ENCODE assay signal across 8 cellular contexts in genomic region chr18:55275042-55275897, GRCh38.
DNase-seq lines count a peak whose midpoint lies in the region; TF ChIP-seq lines count a peak whose summit lies in the region.

No MANE protein-coding gene starts in this region.

- H3K9me3 ChIP-seq in endodermal cell (ENCODE audit: control insufficient read depth, low read length), result no peaks in the 10 kb centered on the region
- H3K9me3 ChIP-seq in esophagus squamous epithelium, result no peaks in the 10 kb centered on the region

- no peak overlapping the region for H3K4me3 Mint-ChIP-seq in endodermal cell
- no peak overlapping the region for H3K4me3 Mint-ChIP-seq in activated naive CD4-positive, alpha-beta T cell treated with anti-CD3 and anti-CD28 coated beads, Interleukin-2, amount 10 ng/mL, durations not matched to agents 7 days and 5 days

- no peaks in the 10 kb centered on the region for H3K4me1 Mint-ChIP-seq in endodermal cell
- no peaks in the 10 kb centered on the region for H3K4me1 Mint-ChIP-seq in activated naive CD4-positive, alpha-beta T cell treated with anti-CD3 and anti-CD28 coated beads, Interleukin-2, amount 10 ng/mL, durations not matched to agents 7 days and 5 days

- no peak for TF ChIP-seq POLR2A in esophagus squamous epithelium (IDR thresholded peaks at IDR 0.05)

- H3K4me3 ChIP-seq in GM12865 (ENCODE audit: low read depth, low read length), result no peak overlapping the region
- no peak overlapping the region for H3K4me3 ChIP-seq in endodermal cell (ENCODE audit: low read length)
- no peak overlapping the region for H3K4me3 ChIP-seq in esophagus squamous epithelium

- H3K27me3 ChIP-seq in endodermal cell (ENCODE audit: control insufficient read depth, insufficient read depth, low read length, poor library complexity, severe bottlenecking) (no peaks in the 10 kb centered on the region), esophagus squamous epithelium (no peaks in the 10 kb centered on the region)

- H3K27ac Mint-ChIP-seq in endodermal cell, result no peak overlapping the region
- no peak overlapping the region for H3K27ac Mint-ChIP-seq in activated naive CD4-positive, alpha-beta T cell treated with anti-CD3 and anti-CD28 coated beads, Interleukin-2, amount 10 ng/mL, durations not matched to agents 7 days and 5 days

- TF ChIP-seq CTCF in GM12865 (IDR thresholded peaks at IDR 0.05; ENCODE audit: insufficient read depth, low read depth, low read length, missing control alignments), result peak; percentile 24
- peak; percentile 64 for TF ChIP-seq CTCF in endodermal cell (conservative IDR thresholded peaks at IDR 0.05)
- TF ChIP-seq CTCF in esophagus squamous epithelium (IDR thresholded peaks at IDR 0.05), result no peak

- no peak overlapping the region for H3K9ac ChIP-seq in endodermal cell (ENCODE audit: extremely low read depth, low read length, poor library complexity, severe bottlenecking)

- H3K27ac ChIP-seq in endodermal cell (ENCODE audit: low read depth, low read length), result no peak overlapping the region
- no peak overlapping the region for H3K27ac ChIP-seq in esophagus squamous epithelium

- peaks cover 25% of the 10 kb centered on the region for H3K36me3 Mint-ChIP-seq in endodermal cell (ENCODE audit: low read depth)
- H3K36me3 Mint-ChIP-seq in activated naive CD4-positive, alpha-beta T cell treated with anti-CD3 and anti-CD28 coated beads, Interleukin-2, amount 10 ng/mL, durations not matched to agents 7 days and 5 days, result no peaks in the 10 kb centered on the region

- H3K36me3 ChIP-seq in endodermal cell (ENCODE audit: control insufficient read depth, insufficient read depth, low read length) (peaks cover 16% of the 10 kb centered on the region), esophagus squamous epithelium (peaks cover 0 to 43% (median 0%) of the 10 kb centered on the region in 3 donors)

- no peaks in the 10 kb centered on the region for H3K9me3 Mint-ChIP-seq in endodermal cell
- no peaks in the 10 kb centered on the region for H3K9me3 Mint-ChIP-seq in activated naive CD4-positive, alpha-beta T cell treated with anti-CD3 and anti-CD28 coated beads, Interleukin-2, amount 10 ng/mL, durations not matched to agents 7 days and 5 days

- intact Hi-C loops in esophagus squamous epithelium (cut with DNase I), result no loop called here

- no peaks in the 10 kb centered on the region for H3K4me1 ChIP-seq in endodermal cell (ENCODE audit: control insufficient read depth, insufficient read depth, low read length)
- H3K4me1 ChIP-seq in esophagus squamous epithelium, result peaks cover 0 to 3% (median 0%) of the 10 kb centered on the region in 3 donors

- 78 to 89% methylated on average over 4 of the region's 5 CpGs for WGBS in endodermal cell (ENCODE audit: insufficient coverage in 1 of 2, insufficient read length in 1 of 2), 2 experiments
- WGBS in esophagus squamous epithelium, 2 donors, result 68 to 70% methylated on average over 5 of the region's 5 CpGs

- CTCF ChIA-PET in activated naive CD4-positive, alpha-beta T cell treated with anti-CD3 and anti-CD28 coated beads, Interleukin-2, amount 10 ng/mL, durations not matched to agents 7 days and 5 days (lab: Charles Lee), result interaction anchor here (1.4 to 1.8 kb wide), 2 partner anchors 14 to 37 kb away, joined by 4 to 7 read pairs; no protein-coding TSS in a partner anchor

- no peaks in the 10 kb centered on the region for H3K27me3 Mint-ChIP-seq in endodermal cell (ENCODE audit: insufficient read depth)
- no peaks in the 10 kb centered on the region for H3K27me3 Mint-ChIP-seq in activated naive CD4-positive, alpha-beta T cell treated with anti-CD3 and anti-CD28 coated beads, Interleukin-2, amount 10 ng/mL, durations not matched to agents 7 days and 5 days

- DNase-seq in GM12865 (ENCODE audit: low read depth), result peak; percentile 50
- peak; percentile 57 for DNase-seq in NAMALWA (ENCODE audit: low spot score)
- no peak for DNase-seq in endodermal cell
- DNase-seq in pons (ENCODE audit: low spot score), result peak; percentile 70
- DNase-seq in ecto neural progenitor cell (ENCODE audit: low spot score), result no peak
- no peak for DNase-seq in activated naive CD4-positive, alpha-beta T cell treated with anti-CD3 and anti-CD28 coated beads, Interleukin-2, amount 10 ng/mL, durations not matched to agents 7 days and 5 days
- no peak for DNase-seq in esophagus squamous epithelium (lab: John Stamatoyannopoulos, UW)
- DNase-seq in effector CD8-positive, alpha-beta T cell (lab: John Stamatoyannopoulos, UW), result no peak

Comparison
In these comparisons a context has a peak if more than half of its experiments do, and no peak if none do; other contexts are left out.
1. DNase-seq: peak in GM12865 (single experiment), NAMALWA (single experiment) and pons (single experiment); none in endodermal cell (single experiment), ecto neural progenitor cell (single experiment), activated naive CD4-positive, alpha-beta T cell treated with anti-CD3 and anti-CD28 coated beads, Interleukin-2, amount 10 ng/mL, durations not matched to agents 7 days and 5 days (single experiment), esophagus squamous epithelium (single experiment) and effector CD8-positive, alpha-beta T cell (single experiment).
2. CTCF ChIP-seq: peak in GM12865 (single experiment) and endodermal cell (single experiment); none in esophagus squamous epithelium (0 of 6).